In genomic region chr3:82942041-82942440, GRCh38 we compare ENCODE assay signal across 16 cellular contexts.
DNase-seq lines count a peak whose midpoint lies in the region; ATAC-seq and TF ChIP-seq lines count a peak whose summit lies in the region.
"Had no signal": no experiment of that assay in that cellular context is flagged by ENCODE, and none has a peak within 500 bp of the region (broad histone marks: within the 10 kb centered on the region; RNA-seq: fewer than 3 reads in every experiment).

No MANE protein-coding gene starts in this region.

- no peaks in the 10 kb centered on the region for H3K27me3 Mint-ChIP-seq in activated naive CD4-positive, alpha-beta T cell treated with anti-CD3 and anti-CD28 coated beads, Interleukin-2, amount 50 U/mL, for 24 hours
- H3K27me3 Mint-ChIP-seq in Caco-2 (ENCODE audit: insufficient read depth, unreplicated experiment): no peaks in the 10 kb centered on the region

- peak overlapping the region; percentile 10 for H3K27ac Mint-ChIP-seq in activated naive CD4-positive, alpha-beta T cell treated with anti-CD3 and anti-CD28 coated beads, Interleukin-2, amount 50 U/mL, for 24 hours
- H3K27ac Mint-ChIP-seq in activated naive CD4-positive, alpha-beta T cell treated with anti-CD3 and anti-CD28 coated beads, Interleukin-2, amount 50 U/mL, for 72 hours: no peak overlapping the region
- H3K27ac Mint-ChIP-seq in Caco-2 (ENCODE audit: unreplicated experiment): no peak overlapping the region

- H3K9me3 Mint-ChIP-seq in activated naive CD4-positive, alpha-beta T cell treated with anti-CD3 and anti-CD28 coated beads, Interleukin-2, amount 50 U/mL, for 24 hours: peaks cover 15% of the 10 kb centered on the region
- H3K9me3 Mint-ChIP-seq in activated naive CD4-positive, alpha-beta T cell treated with anti-CD3 and anti-CD28 coated beads, Interleukin-2, amount 50 U/mL, for 72 hours: peaks cover 5 to 13% of the 10 kb centered on the region in 2 donors
- H3K9me3 Mint-ChIP-seq in Caco-2 (ENCODE audit: unreplicated experiment): peaks cover 9% of the 10 kb centered on the region

- POLR2A ChIA-PET in OCI-LY7 (lab: Charles Lee) (interaction anchor here (0.6 kb wide), 1 partner anchor 1105 kb away, joined by 4 read pairs; no protein-coding TSS in a partner anchor), Caco-2 (lab: Charles Lee) (no interaction called here)

- H3K4me1 ChIP-seq in OCI-LY7 (ENCODE audit: insufficient read depth, low read length, poor library complexity, severe bottlenecking): peaks cover 13% of the 10 kb centered on the region
- no peaks in the 10 kb centered on the region for H3K4me1 ChIP-seq in Caco-2
- H3K4me1 ChIP-seq: BLaER1 treated with 17β-estradiol and CSF1 and Interleukin-3, amounts not matched to agents 10 nM and 100 nM; SJSA1 had no signal

- no peak overlapping the region for H3K4me3 Mint-ChIP-seq in activated naive CD4-positive, alpha-beta T cell treated with anti-CD3 and anti-CD28 coated beads, Interleukin-2, amount 50 U/mL, for 24 hours
- H3K4me3 Mint-ChIP-seq in Caco-2 (ENCODE audit: unreplicated experiment): no peak overlapping the region

- no TSS peak for BruUV-seq in OCI-LY7 (replicated peaks; lab: Mats Ljungman, UMichigan)
- no TSS peak for BruUV-seq in Caco-2 (replicated peaks; lab: Mats Ljungman, UMichigan)

- CTCF ChIA-PET in OCI-LY7 (lab: Charles Lee; ENCODE audit: unreplicated experiment): no interaction called here
- CTCF ChIA-PET in Caco-2 (lab: Charles Lee): no interaction called here

- no peak for DNase-seq in activated naive CD4-positive, alpha-beta T cell treated with anti-CD3 and anti-CD28 coated beads, Interleukin-2, amount 50 U/mL, for 72 hours (ENCODE audit: low spot score in 2 of 2)
- DNase-seq in OCI-LY7 (ENCODE audit: low spot score) (peak; percentile 47), NCI-H446 (lab: John Stamatoyannopoulos, UW) (no peak), Caco-2 (no peak), NCI-H1436 treated with DMSO at 0.1 percent for 48 hours (lab: John Stamatoyannopoulos, UW) (no peak)
- DNase-seq: DMS153, NCI-H1092 treated with DMSO at 0.1 percent for 48 hours, NCI-H187, NCI-H446 treated with DMSO at 0.1 percent for 48 hours, NCI-H774 had no signal

- H3K36me3 Mint-ChIP-seq in activated naive CD4-positive, alpha-beta T cell treated with anti-CD3 and anti-CD28 coated beads, Interleukin-2, amount 50 U/mL, for 24 hours: no peaks in the 10 kb centered on the region
- no peaks in the 10 kb centered on the region for H3K36me3 Mint-ChIP-seq in activated naive CD4-positive, alpha-beta T cell treated with anti-CD3 and anti-CD28 coated beads, Interleukin-2, amount 50 U/mL, for 72 hours
- H3K36me3 Mint-ChIP-seq in Caco-2 (ENCODE audit: insufficient read depth, unreplicated experiment): no peaks in the 10 kb centered on the region

- H3K9me3 ChIP-seq in OCI-LY7 (ENCODE audit: low read length) (peaks cover 44% of the 10 kb centered on the region; the same call in 1 of the 2 replicates), Caco-2 (no peaks in the 10 kb centered on the region)
- H3K9me3 ChIP-seq: SJSA1 had no signal

- peak overlapping the region; percentile 45; the same call in 1 of the 2 replicates for H2AFZ ChIP-seq in OCI-LY7 (ENCODE audit: low read length)

- no peak overlapping the region for H3K4me2 ChIP-seq in OCI-LY7 (ENCODE audit: low read length)
- H3K4me2 ChIP-seq: BLaER1 treated with 17β-estradiol and CSF1 and Interleukin-3, amounts not matched to agents 10 nM and 100 nM had no signal

- H3K79me2 ChIP-seq in OCI-LY7 (ENCODE audit: insufficient read depth, low read depth, low read length): no peaks in the 10 kb centered on the region

- H3K36me3 ChIP-seq in OCI-LY7 (ENCODE audit: insufficient read depth, low read length): no peaks in the 10 kb centered on the region; the same call in 1 of the 2 replicates
- no peaks in the 10 kb centered on the region for H3K36me3 ChIP-seq in Caco-2 (ENCODE audit: control insufficient read depth, insufficient read depth, low read length)
- H3K36me3 ChIP-seq: BLaER1 treated with 17β-estradiol and CSF1 and Interleukin-3, amounts not matched to agents 10 nM and 100 nM; SJSA1 had no signal

- H3K27ac ChIP-seq in OCI-LY7 (ENCODE audit: low read depth, low read length, poor library complexity, severe bottlenecking): peak overlapping the region; percentile 3
- H3K27ac ChIP-seq: BLaER1 treated with 17β-estradiol and CSF1 and Interleukin-3, amounts not matched to agents 10 nM and 100 nM; HL-60; SJSA1 had no signal

- no peaks in the 10 kb centered on the region for H4K20me1 ChIP-seq in OCI-LY7 (ENCODE audit: insufficient read depth, low read length)
- H4K20me1 ChIP-seq: BLaER1 treated with 17β-estradiol and CSF1 and Interleukin-3, amounts not matched to agents 10 nM and 100 nM had no signal

- no peaks in the 10 kb centered on the region for H3K9me2 ChIP-seq in OCI-LY7 (ENCODE audit: insufficient read depth, low read length)

- intact Hi-C loops in OCI-LY7 (cut with micrococcal nuclease; ENCODE audit: unreplicated experiment): no loop called here
- intact Hi-C loops in Caco-2 (cut with micrococcal nuclease; ENCODE audit: unreplicated experiment): no loop called here

- H3K27me3 ChIP-seq in Caco-2 (replicated peaks; ENCODE audit: control insufficient read depth, insufficient read depth, low read length): no peaks in the 10 kb centered on the region
- H3K27me3 ChIP-seq: BLaER1 treated with 17β-estradiol and CSF1 and Interleukin-3, amounts not matched to agents 10 nM and 100 nM; SJSA1 had no signal

- H3K4me3 ChIP-seq in OCI-LY7 (ENCODE audit: low read depth, low read length, poor library complexity, severe bottlenecking) (no peak overlapping the region), Caco-2 (ENCODE audit: low read depth, low read length) (no peak overlapping the region)
- H3K4me3 ChIP-seq: BLaER1 treated with 17β-estradiol and CSF1 and Interleukin-3, amounts not matched to agents 10 nM and 100 nM; SJSA1 had no signal

- ATAC-seq in activated naive CD4-positive, alpha-beta T cell treated with anti-CD3 and anti-CD28 coated beads, Interleukin-2, amount 50 U/mL, for 72 hours: no peak
- peak; percentile 85 for ATAC-seq in HG03432 (IDR thresholded peaks at IDR 0.05; ENCODE audit: unreplicated experiment)
- ATAC-seq in HG03135 (IDR thresholded peaks at IDR 0.05; ENCODE audit: unreplicated experiment): no peak

- TF ChIP-seq CTCF in OCI-LY7 (conservative IDR thresholded peaks at IDR 0.05; ENCODE audit: low read length) (no peak), Caco-2 (IDR thresholded peaks at IDR 0.05; ENCODE audit: insufficient read depth in 1 of 2, low read depth in 1 of 2, low read length in 1 of 2, severe bottlenecking in 1 of 2, unreplicated experiment in 1 of 2) (no peak)

- H3K4me1 Mint-ChIP-seq in activated naive CD4-positive, alpha-beta T cell treated with anti-CD3 and anti-CD28 coated beads, Interleukin-2, amount 50 U/mL, for 24 hours: no peaks in the 10 kb centered on the region
- H3K4me1 Mint-ChIP-seq in Caco-2 (ENCODE audit: low read depth, unreplicated experiment): no peaks in the 10 kb centered on the region
